In the genomic region with DNA sequence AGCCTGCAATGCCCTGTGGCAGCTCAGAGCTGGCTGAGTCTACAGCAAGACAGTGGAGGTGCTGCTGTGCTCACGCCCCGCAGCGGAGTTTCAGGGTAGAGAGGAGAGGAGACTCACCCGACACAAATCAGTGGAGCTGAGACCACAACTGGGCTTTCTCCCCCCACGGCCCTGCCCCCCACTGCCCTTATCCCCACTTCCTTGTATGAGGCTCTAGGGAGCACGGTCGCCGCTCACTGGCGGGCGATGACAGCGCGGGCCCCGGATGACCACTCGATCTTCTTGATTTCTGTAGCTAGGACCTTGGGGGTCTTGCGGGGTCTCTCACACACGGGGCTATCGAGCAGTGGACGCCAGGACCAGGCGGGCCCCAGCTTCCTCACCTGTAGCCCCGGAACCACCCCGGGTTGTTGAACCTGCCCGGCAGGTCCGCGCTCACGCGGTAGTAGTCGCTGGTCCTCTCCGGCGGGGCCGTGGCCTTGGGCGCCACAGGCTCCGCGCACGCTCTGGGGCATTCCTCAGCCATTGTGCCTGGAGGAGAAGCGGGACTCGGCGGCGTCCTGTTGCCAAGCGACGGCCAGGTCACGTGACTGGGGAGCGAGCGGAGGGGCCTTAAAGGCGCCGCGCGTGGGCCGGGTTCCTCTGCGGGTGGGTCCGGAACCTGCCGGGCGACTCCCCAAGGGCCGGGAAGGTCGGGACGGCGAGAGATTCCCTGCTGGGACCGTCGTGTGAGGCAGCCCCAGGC, we compare ENCODE assay signal across 8 cellular contexts. TPM values are rescaled to one million over a fixed set of nuclear protein-coding genes. Genes with fewer than 3 reads are reported as not detected.
DNase-seq lines count a peak whose midpoint lies in the region; ATAC-seq and TF ChIP-seq lines count a peak whose summit lies in the region.

No MANE protein-coding gene starts in this region.

- H3K9me3 Mint-ChIP-seq in activated CD8-positive, alpha-beta T cell treated with anti-CD3 and anti-CD28 coated beads, Interleukin-2, amount 10 ng/mL, durations not matched to agents 7 days and 5 days (ENCODE audit: insufficient read depth): no peaks in the 10 kb centered on the region

- H3K36me3 Mint-ChIP-seq in activated CD8-positive, alpha-beta T cell treated with anti-CD3 and anti-CD28 coated beads, Interleukin-2, amount 10 ng/mL, durations not matched to agents 7 days and 5 days (ENCODE audit: low read depth): peaks cover 11% of the 10 kb centered on the region

- no peaks in the 10 kb centered on the region for H3K9me3 ChIP-seq in lung (ENCODE audit: control insufficient read depth in 2 of 2, insufficient read depth in 1 of 2, low read length in 1 of 2)

- peaks cover 0 to 26% of the 10 kb centered on the region in 2 donors for H3K36me3 ChIP-seq in lung (ENCODE audit: control insufficient read depth in 2 of 2, insufficient read depth in 2 of 2, low read length in 2 of 2)

- POLR2A ChIA-PET in activated CD8-positive, alpha-beta T cell treated with anti-CD3 and anti-CD28 coated beads, Interleukin-2, amount 10 ng/mL, durations not matched to agents 7 days and 5 days (lab: Charles Lee): no interaction called here

- H3K27me3 Mint-ChIP-seq in activated CD8-positive, alpha-beta T cell treated with anti-CD3 and anti-CD28 coated beads, Interleukin-2, amount 10 ng/mL, durations not matched to agents 7 days and 5 days (ENCODE audit: low read depth): peaks cover 3% of the 10 kb centered on the region

- H3K4me1 Mint-ChIP-seq in activated CD8-positive, alpha-beta T cell treated with anti-CD3 and anti-CD28 coated beads, Interleukin-2, amount 10 ng/mL, durations not matched to agents 7 days and 5 days (ENCODE audit: low read depth): peaks cover 18% of the 10 kb centered on the region

- H3K27ac ChIP-seq in lung (ENCODE audit: low read depth in 1 of 2, low read length in 1 of 2): peak overlapping the region; percentile 6 to 56

- H3K27me3 ChIP-seq in lung (ENCODE audit: control insufficient read depth, insufficient read depth): no peaks in the 10 kb centered on the region

- TF ChIP-seq CTCF in GM13977 (IDR thresholded peaks at IDR 0.05; ENCODE audit: extremely low read depth, insufficient read depth, missing control alignments) (no peak), lung (IDR thresholded peaks at IDR 0.05; ENCODE audit: control extremely low read depth, extremely low read depth) (no peak)

- peak overlapping the region; percentile 88 for H3K4me3 Mint-ChIP-seq in activated CD8-positive, alpha-beta T cell treated with anti-CD3 and anti-CD28 coated beads, Interleukin-2, amount 10 ng/mL, durations not matched to agents 7 days and 5 days

- H3K4me3 ChIP-seq in lung: peak overlapping the region; percentile 90

- CTCF ChIA-PET in activated CD8-positive, alpha-beta T cell treated with anti-CD3 and anti-CD28 coated beads, Interleukin-2, amount 10 ng/mL, durations not matched to agents 7 days and 5 days (lab: Charles Lee): interaction anchor here (0.6 to 0.7 kb wide), 2 partner anchors 19 to 103 kb away, joined by 3 read pairs; no protein-coding TSS in a partner anchor

- DNase-seq in GM13977 (ENCODE audit: low spot score): peak; percentile 88
- DNase-seq in NCI-H748 (lab: John Stamatoyannopoulos, UW; ENCODE audit: unreplicated experiment): peak; percentile 93
- DNase-seq in activated CD8-positive, alpha-beta T cell treated with anti-CD3 and anti-CD28 coated beads, Interleukin-2, amount 10 ng/mL, durations not matched to agents 7 days and 5 days: peak; percentile 87
- peak; percentile 92 for DNase-seq in effector CD4-positive, alpha-beta T cell
- peak; percentile 96 for DNase-seq in lung (ENCODE audit: low spot score)
- DNase-seq in stimulated activated CD4-positive, alpha-beta T cell treated with anti-CD3 and anti-CD28 coated beads, Interleukin-4, amount 100 ng/mL, for 4 hours: peak; percentile 85 to 89

- H3K27ac Mint-ChIP-seq in activated CD8-positive, alpha-beta T cell treated with anti-CD3 and anti-CD28 coated beads, Interleukin-2, amount 10 ng/mL, durations not matched to agents 7 days and 5 days: peak overlapping the region; percentile 49

- in situ Hi-C loops in GM13977 (cut with MboI; ENCODE audit: low pct_unique_long_range_greater_than_20kb, low sequenced_read_pairs, unreplicated experiment): no loop called here

- WGBS in lung, 2 donors: 0 to 1% methylated on average over 43 to 58 of the region's 58 CpGs

- no peak for TF ChIP-seq POLR2A in GM18505 (IDR thresholded peaks at IDR 0.05; ENCODE audit: borderline replicate concordance, extremely low read depth, insufficient read depth, insufficient read length)

- peaks cover 8 to 16% of the 10 kb centered on the region in 2 donors for H3K4me1 ChIP-seq in lung (ENCODE audit: control insufficient read depth in 2 of 2, insufficient read depth in 2 of 2, low read length in 2 of 2)

- ATAC-seq in HG03432 (IDR thresholded peaks at IDR 0.05; ENCODE audit: unreplicated experiment): peak; percentile 56
- ATAC-seq in activated CD8-positive, alpha-beta T cell treated with anti-CD3 and anti-CD28 coated beads, Interleukin-2, amount 10 ng/mL, durations not matched to agents 7 days and 5 days: peak; percentile 48
- ATAC-seq in lung (ENCODE audit: insufficient read depth, low FRiP score): peak; percentile 80
- no peak for ATAC-seq in GM18505 (IDR thresholded peaks at IDR 0.05; ENCODE audit: unreplicated experiment)

RNA-seq across cellular contexts. Expression of gene MRPS2, which starts 1.0 kb away (rescaled TPM):
- 10 to 100 TPM; 28.4 to 32.9 TPM for total RNA-seq in activated CD8-positive, alpha-beta T cell treated with anti-CD3 and anti-CD28 coated beads, Interleukin-2, amount 10 ng/mL, durations not matched to agents 7 days and 5 days
- 10 to 100 TPM; 18.2 to 30.5 TPM for total RNA-seq in lung
- polyA plus RNA-seq in lung: 10 to 100 TPM; 33.0 to 42.0 TPM

RNA-seq across cellular contexts. Expression of gene PPP1R26, which starts 19.9 kb away (rescaled TPM):
- not detected for total RNA-seq in activated CD8-positive, alpha-beta T cell treated with anti-CD3 and anti-CD28 coated beads, Interleukin-2, amount 10 ng/mL, durations not matched to agents 7 days and 5 days
- total RNA-seq in lung: 10 to 100 TPM; 22.9 to 29.6 TPM
- polyA plus RNA-seq in lung: 10 to 100 TPM in 1 of 2 donors, 1 to 10 TPM in 1; 9.3 to 13.6 TPM

RNA-seq across cellular contexts. Expression of gene LCN1, which starts 21.7 kb away (rescaled TPM):
- total RNA-seq in activated CD8-positive, alpha-beta T cell treated with anti-CD3 and anti-CD28 coated beads, Interleukin-2, amount 10 ng/mL, durations not matched to agents 7 days and 5 days: not detected
- total RNA-seq in lung: not detected
- not detected for polyA plus RNA-seq in lung

RNA-seq across cellular contexts. Expression of gene OBP2A, which starts 46.4 kb away (rescaled TPM):
- not detected for total RNA-seq in activated CD8-positive, alpha-beta T cell treated with anti-CD3 and anti-CD28 coated beads, Interleukin-2, amount 10 ng/mL, durations not matched to agents 7 days and 5 days
- not detected for total RNA-seq in lung
- under 1 TPM in 1 of 2 donors, not detected in 1; 0.07 TPM for polyA plus RNA-seq in lung

Comparison
In these comparisons a context has a peak if more than half of its experiments do, and no peak if none do; other contexts are left out.
1. RNA of gene PPP1R26, which starts 19.9 kb away (total RNA-seq): 22.9 to 29.6 TPM in lung; not detected in activated CD8-positive, alpha-beta T cell treated with anti-CD3 and anti-CD28 coated beads, Interleukin-2, amount 10 ng/mL, durations not matched to agents 7 days and 5 days; every median in the first group is over 10 times any median in the second.
2. Peak in every context shown above with its lines, with median percentiles within 50 percentile points of each other: DNase-seq.